Comparison of ENCODE assay signal across 9 cellular contexts in genomic region chr5:175517824-175518450, GRCh38. TPM values are rescaled to one million over a fixed set of nuclear protein-coding genes. Genes with fewer than 3 reads are reported as not detected.
DNase-seq lines count a peak whose midpoint lies in the region; ATAC-seq, FAIRE-seq and TF ChIP-seq lines count a peak whose summit lies in the region.
"Had no signal": no experiment of that assay in that cellular context is flagged by ENCODE, and none has a peak within 500 bp of the region (broad histone marks: within the 10 kb centered on the region; RNA-seq: fewer than 3 reads in every experiment).

No MANE protein-coding gene starts in this region.

- no peak for FAIRE-seq in GM19239 (lab: Jason Lieb, UNC)

- H3K27me3 ChIP-seq in brain microvascular endothelial cell (replicated peaks) (no peaks in the 10 kb centered on the region), ascending aorta (no peaks in the 10 kb centered on the region), BE2C (no peaks in the 10 kb centered on the region)

- in situ Hi-C loops in brain microvascular endothelial cell (cut with HindIII; ENCODE audit: low pct_ligation_motif_present, low sequenced_read_pairs), result no loop called here

- peak overlapping the region; percentile 54 for H3K4me3 Mint-ChIP-seq in activated CD4-positive, alpha-beta T cell treated with anti-CD3 and anti-CD28 coated beads for 36 hours
- H3K4me3 Mint-ChIP-seq: dendritic cell treated with granulocyte-macrophage colony-stimulating factor and Interleukin-4, amounts not matched to agents 40 ng/mL and 50 ng/mL, for 4 days had no signal

- no peaks in the 10 kb centered on the region for H3K27me3 Mint-ChIP-seq in activated CD4-positive, alpha-beta T cell treated with anti-CD3 and anti-CD28 coated beads for 36 hours
- H3K27me3 Mint-ChIP-seq: dendritic cell treated with granulocyte-macrophage colony-stimulating factor and Interleukin-4, amounts not matched to agents 40 ng/mL and 50 ng/mL, for 4 days had no signal

- POLR2A ChIA-PET in activated CD4-positive, alpha-beta T cell treated with anti-CD3 and anti-CD28 coated beads for 36 hours (lab: Charles Lee), result interaction anchor here (0.9 to 1.7 kb wide), 2 partner anchors 38 to 40 kb away, joined by 3 to 9 read pairs; no protein-coding TSS in a partner anchor

- DNase-seq in GM03348 (ENCODE audit: low spot score) (peak; percentile 40), brain microvascular endothelial cell (peak; percentile 88), ascending aorta (ENCODE audit: low spot score in 2 of 2) (no peak), GM19239 (ENCODE audit: insufficient read length, low spot score) (no peak), BE2C (no peak)
- DNase-seq in activated CD4-positive, alpha-beta T cell treated with anti-CD3 and anti-CD28 coated beads for 36 hours, result peak; percentile 92
- DNase-seq in stimulated activated CD4-positive, alpha-beta T cell treated with anti-CD3 and anti-CD28 coated beads, Interleukin-2, amount 100 ng/mL, for 24 hours, result peak; percentile 85

- CTCF ChIA-PET in activated CD4-positive, alpha-beta T cell treated with anti-CD3 and anti-CD28 coated beads for 36 hours (lab: Charles Lee), result interaction anchor here (1.2 to 5.3 kb wide), 5 partner anchors 16 to 136 kb away, joined by 3 to 24 read pairs (median 5); no protein-coding TSS in a partner anchor

- TF ChIP-seq CTCF in brain microvascular endothelial cell (IDR thresholded peaks at IDR 0.05; ENCODE audit: low read depth, low read length, missing control alignments) (no peak), ascending aorta (IDR thresholded peaks at IDR 0.05) (no peak), BE2C (IDR thresholded peaks at IDR 0.05; ENCODE audit: low read depth, low read length) (no peak)

- peak overlapping the region; percentile 98 for H3K27ac Mint-ChIP-seq in activated CD4-positive, alpha-beta T cell treated with anti-CD3 and anti-CD28 coated beads for 36 hours
- H3K27ac Mint-ChIP-seq: dendritic cell treated with granulocyte-macrophage colony-stimulating factor and Interleukin-4, amounts not matched to agents 40 ng/mL and 50 ng/mL, for 4 days had no signal

- H3K27ac ChIP-seq in brain microvascular endothelial cell (peak overlapping the region; percentile 59), ascending aorta (no peak overlapping the region)

- peaks cover 95% of the 10 kb centered on the region for H3K36me3 Mint-ChIP-seq in activated CD4-positive, alpha-beta T cell treated with anti-CD3 and anti-CD28 coated beads for 36 hours (ENCODE audit: low read depth)

- H3K4me1 ChIP-seq in ascending aorta (no peaks in the 10 kb centered on the region), BE2C (no peaks in the 10 kb centered on the region)

- H3K4me3 ChIP-seq in brain microvascular endothelial cell (ENCODE audit: low read depth, low read length), result no peak overlapping the region
- H3K4me3 ChIP-seq in ascending aorta, result no peak overlapping the region
- H3K4me3 ChIP-seq in BE2C (ENCODE audit: low read depth, low read length), result no peak overlapping the region

- peak; percentile 55 for ATAC-seq in activated CD4-positive, alpha-beta T cell treated with anti-CD3 and anti-CD28 coated beads for 36 hours
- no peak for ATAC-seq in HG03565 (IDR thresholded peaks at IDR 0.05; ENCODE audit: unreplicated experiment)

- H3K4me1 Mint-ChIP-seq in activated CD4-positive, alpha-beta T cell treated with anti-CD3 and anti-CD28 coated beads for 36 hours, result peaks cover 95% of the 10 kb centered on the region

- H3K9me3 Mint-ChIP-seq in activated CD4-positive, alpha-beta T cell treated with anti-CD3 and anti-CD28 coated beads for 36 hours (ENCODE audit: low read depth), result peaks cover 10% of the 10 kb centered on the region

- H3K36me3 ChIP-seq in brain microvascular endothelial cell (replicated peaks) (peaks cover 37% of the 10 kb centered on the region), ascending aorta (peaks cover 36 to 71% of the 10 kb centered on the region in 2 donors), BE2C (peaks cover 83% of the 10 kb centered on the region)

- intact Hi-C loops in activated CD4-positive, alpha-beta T cell treated with anti-CD3 and anti-CD28 coated beads for 36 hours (cut with DNase I, micrococcal nuclease), result loop anchor here in 1 of 2 experiments (1.0 to 5.0 kb wide), 5 partner anchors 40 to 1019 kb away; partner anchors contain the start of genes KIAA1191, RNF44 and SFXN1
- intact Hi-C loops in ascending aorta (cut with DNase I), result no loop called here

- no peaks in the 10 kb centered on the region for H3K9me3 ChIP-seq in ascending aorta
- no peaks in the 10 kb centered on the region for H3K9me3 ChIP-seq in BE2C

RNA-seq across cellular contexts. Expression of gene SFXN1, which starts 39.6 kb away (rescaled TPM):
- 100 to 1,000 TPM; 322 to 433 TPM for total RNA-seq in activated CD4-positive, alpha-beta T cell treated with anti-CD3 and anti-CD28 coated beads for 36 hours
- total RNA-seq in ascending aorta, result 47.5 TPM
- polyA plus RNA-seq in BE2C (2012; ENCODE audit: insufficient read depth, insufficient read length, low read depth), result 73.4 TPM

Comparison
In these comparisons a context has a peak if more than half of its experiments do, and no peak if none do; other contexts are left out.
1. DNase-seq: peak in GM03348 (single experiment), activated CD4-positive, alpha-beta T cell treated with anti-CD3 and anti-CD28 coated beads for 36 hours (single experiment), brain microvascular endothelial cell (single experiment) and stimulated activated CD4-positive, alpha-beta T cell treated with anti-CD3 and anti-CD28 coated beads, Interleukin-2, amount 100 ng/mL, for 24 hours (2 of 2); none in ascending aorta (0 of 2), GM19239 (single experiment) and BE2C (single experiment).